8 cellular contexts compared by ENCODE assay signal in genomic region chr1:146369940-146370339, GRCh38.
DNase-seq lines count a peak whose midpoint lies in the region; ATAC-seq, FAIRE-seq and TF ChIP-seq lines count a peak whose summit lies in the region.
"Not testable (repeated sequence)": the region's sequence is repeated elsewhere in the genome, so short reads cannot be mapped to it uniquely, and the experiment has no call there.

No MANE protein-coding gene starts in this region.

- not testable (repeated sequence) for H3K4me2 ChIP-seq in H9 (ENCODE audit: insufficient read depth, insufficient read length, low read length)
- peak overlapping the region; percentile 76 for H3K4me2 ChIP-seq in astrocyte (ENCODE audit: low read length)

- H3K9ac ChIP-seq in H9 (ENCODE audit: extremely low read depth, insufficient read length, low read length); astrocyte (ENCODE audit: low read length): not testable (repeated sequence)

- not testable (repeated sequence) for TF ChIP-seq CTCF in H9 (conservative IDR thresholded peaks at IDR 0.05); astrocyte (IDR thresholded peaks at IDR 0.05; ENCODE audit: insufficient read depth, low read depth, low read length); foreskin keratinocyte (conservative IDR thresholded peaks at IDR 0.05); mucosa of descending colon (IDR thresholded peaks at IDR 0.05)
- TF ChIP-seq CTCF in uterus (IDR thresholded peaks at IDR 0.05), result peak in 1 of 4 experiments; percentile 3

- H4K91ac ChIP-seq in H9 (ENCODE audit: insufficient read length, low read depth, low read length), result not testable (repeated sequence)

- not testable (repeated sequence) for H3K36me3 ChIP-seq in astrocyte (ENCODE audit: insufficient read depth, low read length); mucosa of descending colon (ENCODE audit: low read depth); uterus

- not testable (repeated sequence) for H3K18ac ChIP-seq in H9 (ENCODE audit: insufficient read length, low read depth, low read length)

- not testable (repeated sequence) for H2BK5ac ChIP-seq in H9 (ENCODE audit: insufficient read length, low read length)

- H3K27ac Mint-ChIP-seq in H9, result peak overlapping the region in 1 of 3 experiments; percentile 82; a peak in 1 of 7 replicates
- not testable (repeated sequence) for H3K27ac Mint-ChIP-seq in astrocyte (ENCODE audit: unreplicated experiment)

- not testable (repeated sequence) for H3K4me1 ChIP-seq in H9 (ENCODE audit: insufficient read depth, low read length); astrocyte (ENCODE audit: insufficient read depth, low read length); foreskin keratinocyte; mucosa of descending colon (ENCODE audit: low read depth); uterus

- WGBS in H9 (ENCODE audit: extremely low coverage, insufficient read length, low lambda C conversion rate), result no CpG with 5 or more reads among the region's 23 CpGs

- H3K36me3 Mint-ChIP-seq in H9 (ENCODE audit: insufficient read depth in 1 of 3, low read depth in 3 of 3); astrocyte (ENCODE audit: low read depth, unreplicated experiment): not testable (repeated sequence)

- H3K27me3 ChIP-seq in H9 (ENCODE audit: insufficient read depth, low read length); astrocyte (ENCODE audit: insufficient read depth, low read length); foreskin keratinocyte; uterus: not testable (repeated sequence)

- H3K9me3 ChIP-seq in H9 (ENCODE audit: control insufficient read depth, low read depth, low read length); astrocyte (ENCODE audit: insufficient read depth, low read depth, low read length); mucosa of descending colon; uterus: not testable (repeated sequence)

- not testable (repeated sequence) for H3K4me1 Mint-ChIP-seq in H9; astrocyte (ENCODE audit: low read depth, unreplicated experiment)

- intact Hi-C loops in mucosa of descending colon (cut with DNase I, micrococcal nuclease); uterus (cut with DNase I; ENCODE audit: low total_unique reads): not testable (repeated sequence)

- H3K56ac ChIP-seq in H9 (ENCODE audit: insufficient read length, low read depth, low read length), result not testable (repeated sequence)

- H3K14ac ChIP-seq in H9 (ENCODE audit: insufficient read depth, low read length), result not testable (repeated sequence)

- H3K79me2 ChIP-seq in H9 (ENCODE audit: insufficient read depth, low read length); astrocyte (ENCODE audit: insufficient read depth, low read length): not testable (repeated sequence)

- H2AFZ ChIP-seq in H9 (ENCODE audit: low read length), result not testable (repeated sequence)
- H2AFZ ChIP-seq in astrocyte (ENCODE audit: low read depth, low read length), result peak overlapping the region; percentile 60

- H4K8ac ChIP-seq in H9 (replicated peaks; ENCODE audit: insufficient read length, low read depth, low read length), result not testable (repeated sequence)

- H2AK5ac ChIP-seq in H9 (ENCODE audit: insufficient read length, low read length), result not testable (repeated sequence)

- H3K23me2 ChIP-seq in H9 (ENCODE audit: insufficient read length, low read depth, low read length, poor library complexity, severe bottlenecking), result not testable (repeated sequence)

- H3K4me3 ChIP-seq in astrocyte (ENCODE audit: insufficient read depth, low read depth, low read length) (peak overlapping the region; percentile 39), uterus (peak overlapping the region; percentile 21 to 25)
- H3K4me3 ChIP-seq in mucosa of descending colon, result not testable (repeated sequence)

- not testable (repeated sequence) for H3K9me3 Mint-ChIP-seq in H9; astrocyte (ENCODE audit: unreplicated experiment)

- H2BK20ac ChIP-seq in H9 (ENCODE audit: low read depth, low read length, poor library complexity, severe bottlenecking), result not testable (repeated sequence)

- not testable (repeated sequence) for H3K4ac ChIP-seq in H9 (ENCODE audit: low read depth, low read length)

- TF ChIP-seq POLR2A in uterus (IDR thresholded peaks at IDR 0.05), result peak in 1 of 2 donors; percentile 15

- not testable (repeated sequence) for H3K79me1 ChIP-seq in H9 (ENCODE audit: insufficient read depth, low read depth, low read length, poor library complexity, severe bottlenecking)

- H3K27ac ChIP-seq in H9 (ENCODE audit: insufficient read length, low read depth, low read length); astrocyte (ENCODE audit: low read depth, low read length); foreskin keratinocyte: not testable (repeated sequence)
- H3K27ac ChIP-seq in uterus, result peak overlapping the region; percentile 70 to 79

- H2BK12ac ChIP-seq in H9 (ENCODE audit: insufficient read length, low read depth, low read length), result not testable (repeated sequence)

- H3T11ph ChIP-seq in H9 (ENCODE audit: low read length), result not testable (repeated sequence)

- H3K23ac ChIP-seq in H9 (ENCODE audit: insufficient read length, low read depth, low read length), result not testable (repeated sequence)

- not testable (repeated sequence) for FAIRE-seq in astrocyte (lab: Jason Lieb, UNC)

- H4K20me1 ChIP-seq in H9 (ENCODE audit: control insufficient read depth, insufficient read depth, insufficient read length); astrocyte (ENCODE audit: insufficient read depth, low read length): not testable (repeated sequence)

- not testable (repeated sequence) for H2BK120ac ChIP-seq in H9 (ENCODE audit: low read depth, low read length, poor library complexity, severe bottlenecking)

- not testable (repeated sequence) for ATAC-seq in foreskin keratinocyte, mucosa of descending colon

- H3K27me3 Mint-ChIP-seq in H9 (ENCODE audit: low read depth); astrocyte (ENCODE audit: low read depth, unreplicated experiment): not testable (repeated sequence)

- H3K4me3 Mint-ChIP-seq in H9 (peak overlapping the region; percentile 64 to 83), astrocyte (ENCODE audit: unreplicated experiment) (peak overlapping the region; percentile 80)

- not testable (repeated sequence) for H4K5ac ChIP-seq in H9 (ENCODE audit: insufficient read length, low read depth, low read length)

- peak; percentile 77 for DNase-seq in H9
- DNase-seq in NCI-H524 treated with DMSO at 0.1 percent for 48 hours (lab: John Stamatoyannopoulos, UW), result peak; percentile 26
- peak; percentile 37 to 39 for DNase-seq in activated CD4-positive, alpha-beta T cell treated with anti-CD3 and anti-CD28 coated beads for 4 hours
- DNase-seq in astrocyte (ENCODE audit: low read depth), result peak; percentile 64
- DNase-seq in foreskin keratinocyte, result peak; percentile 80 to 88
- DNase-seq in mucosa of descending colon, result peak; percentile 46 to 68 (median 66)
- peak; percentile 78 for DNase-seq in stimulated activated CD4-positive, alpha-beta T cell treated with anti-CD3 and anti-CD28 coated beads, Interleukin-15, amount 100 ng/mL, for 24 hours
- peak; percentile 55 to 58 for DNase-seq in uterus

- H2BK15ac ChIP-seq in H9 (ENCODE audit: low read depth, low read length), result not testable (repeated sequence)

Comparison
In these comparisons a context has a peak if more than half of its experiments do, and no peak if none do; other contexts are left out.
1. DNase-seq: peak in every context shown above with its lines; median percentile 84 in foreskin keratinocyte; 78 in stimulated activated CD4-positive, alpha-beta T cell treated with anti-CD3 and anti-CD28 coated beads, Interleukin-15, amount 100 ng/mL, for 24 hours; 77 in H9; 66 in mucosa of descending colon; 64 in astrocyte; 56 in uterus; 38 in activated CD4-positive, alpha-beta T cell treated with anti-CD3 and anti-CD28 coated beads for 4 hours; 26 in NCI-H524 treated with DMSO at 0.1 percent for 48 hours.